In the genomic region with DNA sequence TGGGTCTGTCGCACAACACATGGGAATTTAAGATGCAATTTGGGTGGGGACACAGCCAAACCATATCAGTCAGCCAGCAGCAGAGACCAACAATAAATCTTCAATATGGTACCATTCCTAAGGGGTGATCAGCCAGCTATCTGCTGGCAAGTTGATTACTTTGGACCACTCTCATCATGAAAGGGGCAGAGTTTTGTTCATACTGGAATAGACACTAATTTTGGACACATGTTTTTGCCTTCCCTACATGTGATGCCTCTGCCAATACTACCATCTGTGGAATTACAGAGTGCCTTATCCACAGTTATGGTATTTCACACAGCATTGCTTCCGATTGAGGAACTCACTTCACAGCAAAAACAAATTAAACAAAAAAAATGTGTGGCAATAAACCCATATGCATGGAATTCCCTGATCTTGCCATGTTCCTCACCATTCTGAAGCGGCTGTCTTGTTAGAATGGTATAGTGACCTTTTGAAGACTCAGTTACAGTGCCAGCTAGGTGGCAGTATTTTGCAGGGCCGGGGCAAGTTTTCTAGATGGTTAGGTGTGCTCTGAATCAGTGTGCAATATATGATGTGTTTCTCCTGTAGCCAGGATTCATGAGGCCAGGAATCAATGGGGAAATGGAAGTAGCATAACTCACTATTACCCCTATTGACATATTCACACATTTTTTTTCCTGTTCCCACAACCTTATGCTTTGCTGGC, we compare ENCODE assay signal across 16 cellular contexts.
A peak's percentile ranks its signal among the peaks of the same experiment; 100 is the strongest.
DNase-seq lines count a peak whose midpoint lies in the region; ATAC-seq, FAIRE-seq and TF ChIP-seq lines count a peak whose summit lies in the region.
"Had no signal": no experiment of that assay in that cellular context is flagged by ENCODE, and none has a peak within 500 bp of the region (broad histone marks: within the 10 kb centered on the region; RNA-seq: fewer than 3 reads in every experiment).

No MANE protein-coding gene starts in this region.

- CTCF ChIA-PET in HCT116 (lab: Charles Lee) = no interaction called here
- CTCF ChIA-PET in PC-3 (lab: Charles Lee) = no interaction called here
- CTCF ChIA-PET in HepG2 (lab: Yijun Ruan, JAX; ENCODE audit: low intra/inter-chr PET ratio, low total read pairs) = no interaction called here

- H3K4me2 ChIP-seq in HCT116 (ENCODE audit: low read length) (no peak overlapping the region), PC-3 (ENCODE audit: low read length) (no peak overlapping the region), HepG2 (ENCODE audit: low read depth, low read length) (no peak overlapping the region)

- H3K9ac ChIP-seq in HCT116 (ENCODE audit: low read length) (no peak overlapping the region), PC-3 (ENCODE audit: low read length) (no peak overlapping the region), HepG2 (ENCODE audit: insufficient read depth, low read depth, low read length) (no peak overlapping the region)

- no peak for FAIRE-seq in HepG2 (lab: Jason Lieb, UNC)
- FAIRE-seq: frontal cortex had no signal

- RAD21 ChIA-PET in HCT116 (lab: Charles Lee; ENCODE audit: low non-redundant PET in 1 of 2, low total read pairs in 2 of 2, uncharacterized antibody in 2 of 2, unreplicated experiment in 2 of 2) = no interaction called here

- intact Hi-C loops in HCT116 (cut with micrococcal nuclease) = no loop called here
- intact Hi-C loops in PC-3 (cut with micrococcal nuclease) = no loop called here
- intact Hi-C loops in HepG2 (cut with micrococcal nuclease; ENCODE audit: unreplicated experiment) = no loop called here

- no peak for TF ChIP-seq POLR2A in HCT116 (IDR thresholded peaks at IDR 0.05; ENCODE audit: borderline replicate concordance, extremely low read depth, insufficient read depth, insufficient read length)
- no peak for TF ChIP-seq POLR2A in HepG2 (IDR thresholded peaks at IDR 0.05; ENCODE audit: insufficient read depth in 1 of 2, low read depth in 2 of 2, low read length in 2 of 2)

- H3K9me2 ChIP-seq in HCT116 (ENCODE audit: insufficient read depth) (no peaks in the 10 kb centered on the region), PC-3 (replicated peaks; ENCODE audit: low read length) (no peaks in the 10 kb centered on the region)

- H4K20me1 ChIP-seq in HCT116 (ENCODE audit: insufficient read depth) (no peaks in the 10 kb centered on the region), PC-3 (ENCODE audit: low read length) (no peaks in the 10 kb centered on the region), HepG2 (ENCODE audit: insufficient read depth, low read length) (no peaks in the 10 kb centered on the region)

- BruUV-seq in HCT116 (replicated peaks; lab: Mats Ljungman, UMichigan) (no TSS peak), PC-3 (replicated peaks; lab: Mats Ljungman, UMichigan) (no TSS peak), HepG2 (replicated peaks; lab: Mats Ljungman, UMichigan) (no TSS peak)

- H3K36me3 ChIP-seq in HCT116 (ENCODE audit: control insufficient read depth in 1 of 2, insufficient read depth in 2 of 2, low read length in 2 of 2) (no peaks in the 10 kb centered on the region), PC-3 (ENCODE audit: low read depth, low read length) (no peaks in the 10 kb centered on the region), HepG2 (replicated peaks in 1 of 2; ENCODE audit: control insufficient read depth in 1 of 2, insufficient read depth in 2 of 2, low read length in 2 of 2) (no peaks in the 10 kb centered on the region)
- H3K36me3 ChIP-seq: sigmoid colon had no signal

- H3K79me2 ChIP-seq in HCT116 (ENCODE audit: insufficient read depth, low read length) = no peaks in the 10 kb centered on the region
- no peaks in the 10 kb centered on the region for H3K79me2 ChIP-seq in PC-3 (ENCODE audit: low read length)
- H3K79me2 ChIP-seq in HepG2 (ENCODE audit: insufficient read depth, low read length) = no peaks in the 10 kb centered on the region

- H3K4me3 ChIP-seq in HCT116 (replicated peaks in 1 of 2; ENCODE audit: low read depth in 1 of 2, low read length in 2 of 2) = no peak overlapping the region
- H3K4me3 ChIP-seq in PC-3 (ENCODE audit: low read length) = no peak overlapping the region
- H3K4me3 ChIP-seq in HepG2 (replicated peaks in 1 of 3; ENCODE audit: insufficient read depth in 1 of 3, low read depth in 2 of 3, low read length in 3 of 3) = no peak overlapping the region
- H3K4me3 ChIP-seq: sigmoid colon had no signal

- no peaks in the 10 kb centered on the region for H3F3A ChIP-seq in PC-3 (ENCODE audit: low read length, unreplicated experiment)

- H3K27me3 ChIP-seq in HCT116 (ENCODE audit: insufficient read depth, low read length) = no peaks in the 10 kb centered on the region
- no peaks in the 10 kb centered on the region for H3K27me3 ChIP-seq in PC-3 (ENCODE audit: low read length)
- no peaks in the 10 kb centered on the region for H3K27me3 ChIP-seq in HepG2 (ENCODE audit: control insufficient read depth in 1 of 2, insufficient read depth in 2 of 2, low read length in 2 of 2)
- H3K27me3 ChIP-seq: sigmoid colon had no signal

- TF ChIP-seq CTCF in HCT116 (IDR thresholded peaks at IDR 0.05 in 2 of 3, conservative IDR thresholded peaks at IDR 0.05 in 1 of 3; ENCODE audit: borderline replicate concordance in 1 of 3, insufficient read depth in 1 of 3, low read depth in 2 of 3, low read length in 2 of 3) (peak; percentile 25 to 47 (median 47); a peak in 3 of 6 replicates), PC-3 (conservative IDR thresholded peaks at IDR 0.05; ENCODE audit: low read depth, low read length) (peak; percentile 29; the same call in 1 of the 2 replicates), HepG2 (CRISPR knock-in tag; IDR thresholded peaks at IDR 0.05) (0 out of 2 replicates have a peak, but pooled peaks have one; percentile 23)

- TF ChIP-seq EP300 in HepG2 (IDR thresholded peaks at IDR 0.05; ENCODE audit: low read depth in 2 of 2, low read length in 2 of 2) = no peak
- no peak for TF ChIP-seq EP300 in HepG2 (CRISPR knock-in tag; IDR thresholded peaks at IDR 0.05; ENCODE audit: borderline replicate concordance)

- H3K9me3 ChIP-seq in HCT116 (ENCODE audit: control insufficient read depth in 1 of 2, insufficient read depth in 1 of 2, low read depth in 1 of 2, low read length in 2 of 2) (no peaks in the 10 kb centered on the region; a peak in 1 of 4 replicates), PC-3 (ENCODE audit: low read length) (peaks cover 10% of the 10 kb centered on the region; the same call in 1 of the 2 replicates), HepG2 (ENCODE audit: low read length) (peaks cover 16% of the 10 kb centered on the region)
- H3K9me3 ChIP-seq: sigmoid colon had no signal

- ATAC-seq in HCT116 = peak; percentile 59; the same call in 1 of the 2 replicates
- no peak for ATAC-seq in PC-3
- ATAC-seq in HepG2 = peak; percentile 52; the same call in 2 of the 3 replicates
- ATAC-seq in GM18517 (IDR thresholded peaks at IDR 0.05; ENCODE audit: unreplicated experiment) = no peak
- no peak for ATAC-seq in GM21423 (IDR thresholded peaks at IDR 0.05; ENCODE audit: unreplicated experiment)
- ATAC-seq: CD8-positive, alpha-beta T cell; naive thymus-derived CD8-positive, alpha-beta T cell had no signal

- H2AFZ ChIP-seq in HCT116 (ENCODE audit: low read depth, low read length, poor library complexity, severe bottlenecking) (no peak overlapping the region), PC-3 (ENCODE audit: low read length) (no peak overlapping the region), HepG2 (ENCODE audit: low read length) (no peak overlapping the region)

- H3K27ac ChIP-seq in HCT116 (ENCODE audit: low read depth, low read length) = no peak overlapping the region
- H3K27ac ChIP-seq in PC-3 (ENCODE audit: low read length) = no peak overlapping the region
- no peak overlapping the region for H3K27ac ChIP-seq in HepG2 (ENCODE audit: extremely low read length, insufficient read depth, low read length)
- H3K27ac ChIP-seq: sigmoid colon had no signal

- POLR2A ChIA-PET in HCT116 (lab: Charles Lee) (no interaction called here), PC-3 (lab: Charles Lee; ENCODE audit: unreplicated experiment) (no interaction called here), HepG2 (lab: Yijun Ruan, JAX) (no interaction called here)

- TF ChIP-seq RAD21 in HCT116 (IDR thresholded peaks at IDR 0.05; ENCODE audit: low read depth) (peak; percentile 31; the same call in 1 of the 2 replicates), HepG2 (CRISPR knock-in tag; IDR thresholded peaks at IDR 0.05) (no peak)

- H3K4me1 ChIP-seq in HCT116 (ENCODE audit: control insufficient read depth in 1 of 2, insufficient read depth in 2 of 2, low read length in 2 of 2) (no peaks in the 10 kb centered on the region), PC-3 (ENCODE audit: insufficient read depth, low read length) (no peaks in the 10 kb centered on the region), HepG2 (ENCODE audit: insufficient read depth, low read length) (no peaks in the 10 kb centered on the region)
- H3K4me1 ChIP-seq: sigmoid colon had no signal

- in situ Hi-C loops in HepG2 (cut with HindIII; ENCODE audit: extremely low pct_ligation_motif_present, low pct_unique_long_range_greater_than_20kb) = no loop called here

- DNase-seq in DMS53 (lab: John Stamatoyannopoulos, UW) (peak; percentile 70), HCT116 (ENCODE audit: low read depth, low spot score) (no peak), PC-3 (no peak), HepG2 (ENCODE audit: low spot score) (no peak), NOMO-1 treated with dmso at 0.1 percent for 144 hours (lab: John Stamatoyannopoulos, UW; ENCODE audit: unreplicated experiment) (no peak)
- DNase-seq: activated CD4-positive, alpha-beta T cell treated with anti-CD3 and anti-CD28 coated beads for 4 hours; activated T-cell treated with anti-CD3 and anti-CD28 coated beads, Interleukin-2, amount 50 U/mL, for 48 hours; amniotic stem cell; CD8-positive, alpha-beta T cell; naive thymus-derived CD8-positive, alpha-beta T cell; NCI-H774; sigmoid colon; SW 1271 had no signal

- WGBS in HepG2 (ENCODE audit: low lambda C conversion rate) = 31% methylated on average over 2 of the region's 4 CpGs

TF ChIP-seq in HepG2, 621 proteins besides CTCF, POLR2A, EP300 and RAD21:
- TF ChIP-seq, protein P1, sequence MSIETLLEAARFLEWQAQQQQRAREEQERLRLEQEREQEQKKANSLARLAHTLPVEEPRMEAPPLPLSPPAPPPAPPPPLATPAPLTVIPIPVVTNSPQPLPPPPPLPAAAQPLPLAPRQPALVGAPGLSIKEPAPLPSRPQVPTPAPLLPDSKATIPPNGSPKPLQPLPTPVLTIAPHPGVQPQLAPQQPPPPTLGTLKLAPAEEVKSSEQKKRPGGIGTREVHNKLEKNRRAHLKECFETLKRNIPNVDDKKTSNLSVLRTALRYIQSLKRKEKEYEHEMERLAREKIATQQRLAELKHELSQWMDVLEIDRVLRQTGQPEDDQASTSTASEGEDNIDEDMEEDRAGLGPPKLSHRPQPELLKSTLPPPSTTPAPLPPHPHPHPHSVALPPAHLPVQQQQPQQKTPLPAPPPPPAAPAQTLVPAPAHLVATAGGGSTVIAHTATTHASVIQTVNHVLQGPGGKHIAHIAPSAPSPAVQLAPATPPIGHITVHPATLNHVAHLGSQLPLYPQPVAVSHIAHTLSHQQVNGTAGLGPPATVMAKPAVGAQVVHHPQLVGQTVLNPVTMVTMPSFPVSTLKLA (IDR thresholded peaks at IDR 0.05) = peak; percentile 61
- TF ChIP-seq ATF7-NPFF (CRISPR knock-in tag; IDR thresholded peaks at IDR 0.05; ENCODE audit: low read depth) (no peak), THAP11 (CRISPR knock-in tag; IDR thresholded peaks at IDR 0.05) (no peak)

Comparison
In these comparisons a context has a peak if more than half of its experiments do, and no peak if none do; other contexts are left out.
1. ATAC-seq: peak in HCT116 (single experiment) and HepG2 (single experiment); none in PC-3 (single experiment), GM18517 (single experiment) and GM21423 (single experiment).
2. Peak in every context shown above with its lines, with median percentiles within 50 percentile points of each other: CTCF ChIP-seq.